Comparison of ENCODE assay signal across 13 cellular contexts in genomic region chr1:246629030-246629429, GRCh38.
DNase-seq lines count a peak whose midpoint lies in the region; ATAC-seq, FAIRE-seq and TF ChIP-seq lines count a peak whose summit lies in the region.
"Had no signal": no experiment of that assay in that cellular context is flagged by ENCODE, and none has a peak within 500 bp of the region (broad histone marks: within the 10 kb centered on the region; RNA-seq: fewer than 3 reads in every experiment).

No MANE protein-coding gene starts in this region.

- H3K4me3 ChIP-seq in K562 (no peak overlapping the region), WERI-Rb-1 (ENCODE audit: low read depth, low read length) (no peak overlapping the region), neural progenitor cell (no peak overlapping the region)

- H3K9ac ChIP-seq in K562 (ENCODE audit: insufficient read depth in 1 of 2, low read depth in 2 of 2, low read length in 2 of 2) (no peak overlapping the region), neural progenitor cell (no peak overlapping the region)
- H3K9ac ChIP-seq: parathyroid adenoma had no signal

- no TSS peak for BruUV-seq in K562 (replicated peaks; lab: Mats Ljungman, UMichigan)

- H3K4me3 Mint-ChIP-seq in neural progenitor cell, result no peak overlapping the region

- H3K79me2 ChIP-seq in K562 (ENCODE audit: control insufficient read depth, insufficient read depth, low read length), result peaks cover 12% of the 10 kb centered on the region; the same call in 1 of the 3 replicates
- H3K79me2 ChIP-seq in neural progenitor cell (ENCODE audit: low read depth), result no peaks in the 10 kb centered on the region
- H3K79me2 ChIP-seq: parathyroid adenoma had no signal

- WGBS in K562 (ENCODE audit: insufficient coverage, low coverage, missing lambda C conversion rate), result 83% methylated on average over 2 of the region's 2 CpGs

- H3K4me2 ChIP-seq in K562 (ENCODE audit: insufficient read depth, low read length), result no peak overlapping the region
- H3K4me2 ChIP-seq in neural progenitor cell, result no peak overlapping the region

- ATAC-seq in GM18867 (IDR thresholded peaks at IDR 0.05; ENCODE audit: unreplicated experiment), result peak; percentile 96
- peak; percentile 91 for ATAC-seq in GM21423 (IDR thresholded peaks at IDR 0.05; ENCODE audit: unreplicated experiment)
- ATAC-seq in HG03066 (IDR thresholded peaks at IDR 0.05; ENCODE audit: low read depth, unreplicated experiment), result peak; percentile 96
- ATAC-seq in K562, result no peak
- ATAC-seq: left colon had no signal

- no peak for TF ChIP-seq RAD21 in K562 (CRISPR knock-in tag; conservative IDR thresholded peaks at IDR 0.05 in 1 of 2, IDR thresholded peaks at IDR 0.05 in 1 of 2)

- H3K27me3 ChIP-seq in K562 (ENCODE audit: control insufficient read depth in 2 of 2, insufficient read depth in 2 of 2, low read length in 2 of 2) (no peaks in the 10 kb centered on the region), WERI-Rb-1 (ENCODE audit: insufficient read depth, low read depth, severe bottlenecking) (no peaks in the 10 kb centered on the region), neural progenitor cell (no peaks in the 10 kb centered on the region)

- H3K9me3 ChIP-seq in K562 (replicated peaks; ENCODE audit: control insufficient read depth, insufficient read depth, low read depth, low read length) (no peaks in the 10 kb centered on the region), WERI-Rb-1 (ENCODE audit: severe bottlenecking) (no peaks in the 10 kb centered on the region), neural progenitor cell (ENCODE audit: low read depth) (no peaks in the 10 kb centered on the region)

- H3K36me3 ChIP-seq in K562 (ENCODE audit: control insufficient read depth, insufficient read depth, low read length), result peaks cover 80% of the 10 kb centered on the region
- peaks cover 6% of the 10 kb centered on the region for H3K36me3 ChIP-seq in WERI-Rb-1
- H3K36me3 ChIP-seq in neural progenitor cell, result peaks cover 3% of the 10 kb centered on the region

- H2AFZ ChIP-seq in K562 (ENCODE audit: low read depth, low read length) (no peak overlapping the region), neural progenitor cell (replicated peaks) (no peak overlapping the region)
- H2AFZ ChIP-seq: parathyroid adenoma had no signal

- H3F3A ChIP-seq in neural progenitor cell (ENCODE audit: low read depth), result no peaks in the 10 kb centered on the region

- intact Hi-C loops in K562 (cut with micrococcal nuclease), result no loop called here

- TF ChIP-seq CTCF in K562 (IDR thresholded peaks at IDR 0.05 in 2 of 3, conservative IDR thresholded peaks at IDR 0.05 in 1 of 3; ENCODE audit: insufficient read depth in 2 of 3, low read depth in 1 of 3, low read length in 3 of 3), result no peak
- TF ChIP-seq CTCF in WERI-Rb-1 (IDR thresholded peaks at IDR 0.05; ENCODE audit: low read depth, low read length), result no peak
- no peak for TF ChIP-seq CTCF in neural progenitor cell (IDR thresholded peaks at IDR 0.05)

- no peak overlapping the region for H3K27ac Mint-ChIP-seq in neural progenitor cell

- no peaks in the 10 kb centered on the region for H4K20me1 ChIP-seq in K562 (replicated peaks; ENCODE audit: control insufficient read depth, insufficient read depth, low read length)
- H4K20me1 ChIP-seq in neural progenitor cell (ENCODE audit: low read depth), result no peaks in the 10 kb centered on the region

- H3K27me3 Mint-ChIP-seq in neural progenitor cell (ENCODE audit: insufficient read depth, low read depth), result no peaks in the 10 kb centered on the region

- DNase-seq in K562 (ENCODE audit: extremely low read depth in 1 of 4, low spot score in 3 of 4) (no peak), WERI-Rb-1 (no peak), neural progenitor cell (ENCODE audit: low spot score) (no peak), middle frontal gyrus (ENCODE audit: extremely low spot score, low spot score) (no peak), AML-193 (lab: John Stamatoyannopoulos, UW) (no peak)
- DNase-seq: activated CD4-positive, alpha-beta T cell treated with anti-CD3 and anti-CD28 coated beads for 48 hours; DMS53; left colon; NCI-H1417 treated with DMSO at 0.1 percent for 48 hours had no signal

- peaks cover 12% of the 10 kb centered on the region for H3K4me1 Mint-ChIP-seq in neural progenitor cell

- no peaks in the 10 kb centered on the region for H3K9me1 ChIP-seq in K562 (ENCODE audit: control insufficient read depth, insufficient read depth, low read length)

- in situ Hi-C loops in K562 (cut with MboI), result no loop called here

- no peaks in the 10 kb centered on the region for H3K9me3 Mint-ChIP-seq in neural progenitor cell

- TF ChIP-seq EP300 in K562 (IDR thresholded peaks at IDR 0.05; ENCODE audit: low read length), result no peak

- CTCF ChIA-PET in K562 (lab: Yijun Ruan, JAX; ENCODE audit: low intra/inter-chr PET ratio), result no interaction called here

- peak; percentile 11 for FAIRE-seq in K562 (lab: Jason Lieb, UNC)

- H3K36me3 Mint-ChIP-seq in neural progenitor cell, result peaks cover 16% of the 10 kb centered on the region

- no peaks in the 10 kb centered on the region; a peak in 1 of 5 replicates for H3K4me1 ChIP-seq in K562 (replicated peaks in 1 of 2; ENCODE audit: control insufficient read depth in 2 of 2, insufficient read depth in 2 of 2, low read length in 2 of 2)
- peaks cover 5% of the 10 kb centered on the region for H3K4me1 ChIP-seq in neural progenitor cell
- H3K4me1 ChIP-seq: parathyroid adenoma had no signal

- no peak for TF ChIP-seq POLR2A in K562 (conservative IDR thresholded peaks at IDR 0.05)

- POLR2A ChIA-PET in K562 (lab: Yijun Ruan, JAX), result interaction anchor here (1.0 to 1.6 kb wide), 2 partner anchors 8 to 22 kb away, joined by 3 to 5 read pairs; no protein-coding TSS in a partner anchor

- no peak overlapping the region for H3K27ac ChIP-seq in K562 (ENCODE audit: extremely low read depth, low read depth, low read length)
- no peak overlapping the region for H3K27ac ChIP-seq in WERI-Rb-1
- H3K27ac ChIP-seq in neural progenitor cell, result no peak overlapping the region
- H3K27ac ChIP-seq: parathyroid adenoma had no signal

TF ChIP-seq in K562, 482 proteins besides CTCF, POLR2A, EP300 and RAD21:
- no peak for TF ChIP-seq FOXM1 (IDR thresholded peaks at IDR 0.05; ENCODE audit: low read depth)
- TF ChIP-seq FOXM1 (CRISPR knock-in tag; IDR thresholded peaks at IDR 0.05; ENCODE audit: low read depth), result no peak
- no peak for TF ChIP-seq ARID3B (CRISPR knock-in tag; IDR thresholded peaks at IDR 0.05; ENCODE audit: borderline replicate concordance)
- TF ChIP-seq TARDBP (IDR thresholded peaks at IDR 0.05), result no peak
- no peak for TF ChIP-seq MBD1 (CRISPR knock-in tag; IDR thresholded peaks at IDR 0.05)
- no peak for TF ChIP-seq MTA1 (IDR thresholded peaks at IDR 0.05; ENCODE audit: borderline replicate concordance)
